In genomic region chr11:7353100-7353499, GRCh38 we compare ENCODE assay signal across 9 cellular contexts.
DNase-seq lines count a peak whose midpoint lies in the region; ATAC-seq and TF ChIP-seq lines count a peak whose summit lies in the region.
"Had no signal": no experiment of that assay in that cellular context is flagged by ENCODE, and none has a peak within 500 bp of the region (broad histone marks: within the 10 kb centered on the region; RNA-seq: fewer than 3 reads in every experiment).

No MANE protein-coding gene starts in this region.

- intact Hi-C loops in esophagus squamous epithelium (cut with DNase I): no loop called here

- ATAC-seq in GM19372 (IDR thresholded peaks at IDR 0.05; ENCODE audit: low read depth, unreplicated experiment) (peak; percentile 80), HG03135 (IDR thresholded peaks at IDR 0.05; ENCODE audit: unreplicated experiment) (no peak)

- no peak overlapping the region for H3K4me3 ChIP-seq in esophagus squamous epithelium

- H3K27me3 ChIP-seq in esophagus squamous epithelium: no peaks in the 10 kb centered on the region

- peak; percentile 46 for DNase-seq in DMS53 treated with DMSO at 0.1 percent for 48 hours (lab: John Stamatoyannopoulos, UW; ENCODE audit: unreplicated experiment)
- peak; percentile 48 for DNase-seq in NOMO-1 treated with DMSO at 0.1 percent for 48 hours (lab: John Stamatoyannopoulos, UW; ENCODE audit: unreplicated experiment)
- no peak for DNase-seq in esophagus squamous epithelium (lab: John Stamatoyannopoulos, UW)
- peak; percentile 1 for DNase-seq in stromal cell of bone marrow (ENCODE audit: low read depth)
- no peak for DNase-seq in SK-N-DZ (ENCODE audit: low spot score)
- DNase-seq in GDM1 (lab: John Stamatoyannopoulos, UW): no peak

- no peaks in the 10 kb centered on the region for H3K36me3 ChIP-seq in esophagus squamous epithelium

- no peak for TF ChIP-seq POLR2A in esophagus squamous epithelium (IDR thresholded peaks at IDR 0.05)

- no peak overlapping the region for H3K27ac ChIP-seq in esophagus squamous epithelium
- H3K27ac ChIP-seq: parathyroid adenoma had no signal

- 41 to 61% methylated on average over 4 of the region's 4 CpGs for WGBS in esophagus squamous epithelium, 2 donors

- H3K4me1 ChIP-seq in esophagus squamous epithelium: no peaks in the 10 kb centered on the region

- peak in 5 of 6 experiments; percentile 5 to 45 (median 35) for TF ChIP-seq CTCF in esophagus squamous epithelium (IDR thresholded peaks at IDR 0.05)

- H3K9me3 ChIP-seq in esophagus squamous epithelium: no peaks in the 10 kb centered on the region

Comparison
In these comparisons a context has a peak if more than half of its experiments do, and no peak if none do; other contexts are left out.
1. DNase-seq: peak in DMS53 treated with DMSO at 0.1 percent for 48 hours (single experiment), NOMO-1 treated with DMSO at 0.1 percent for 48 hours (single experiment) and stromal cell of bone marrow (single experiment); none in esophagus squamous epithelium (single experiment), SK-N-DZ (single experiment) and GDM1 (single experiment).